ENCODE assay signal across 8 cellular contexts in genomic region chr22:38069372-38070249, GRCh38. TPM values are rescaled to one million over a fixed set of nuclear protein-coding genes. Genes with fewer than 3 reads are reported as not detected.
A peak's percentile ranks its signal among the peaks of the same experiment; 100 is the strongest.
DNase-seq lines count a peak whose midpoint lies in the region; ATAC-seq and TF ChIP-seq lines count a peak whose summit lies in the region.

No MANE protein-coding gene starts in this region.

- ATAC-seq in GM21381 (IDR thresholded peaks at IDR 0.05; ENCODE audit: unreplicated experiment) (no peak), HG03095 (IDR thresholded peaks at IDR 0.05; ENCODE audit: unreplicated experiment) (no peak)

- H2AK5ac ChIP-seq in trophoblast cell (ENCODE audit: low read length), result no peak overlapping the region

- H3K79me1 ChIP-seq in trophoblast cell (ENCODE audit: low read length), result no peaks in the 10 kb centered on the region

- no peak overlapping the region for H3K14ac ChIP-seq in trophoblast cell (ENCODE audit: low read length)

- H2AFZ ChIP-seq in OCI-LY3 (ENCODE audit: low read depth, low read length), result no peak overlapping the region
- H2AFZ ChIP-seq in trophoblast cell (ENCODE audit: insufficient read depth, low read length, poor library complexity), result no peak overlapping the region

- no peak overlapping the region for H3K4ac ChIP-seq in trophoblast cell (ENCODE audit: low read depth, low read length)

- no peak overlapping the region for H2BK120ac ChIP-seq in trophoblast cell (ENCODE audit: insufficient read depth, low read length, poor library complexity)

- H3K27ac ChIP-seq in OCI-LY3 (ENCODE audit: low read length) (no peak overlapping the region), trophoblast cell (ENCODE audit: low read depth, low read length) (no peak overlapping the region)

- no peak overlapping the region for H3K23ac ChIP-seq in trophoblast cell (ENCODE audit: low read length)

- no peaks in the 10 kb centered on the region for H4K20me1 ChIP-seq in OCI-LY3 (ENCODE audit: insufficient read depth, low read length)

- H3K79me2 ChIP-seq in OCI-LY3 (ENCODE audit: low read length), result no peaks in the 10 kb centered on the region
- no peaks in the 10 kb centered on the region for H3K79me2 ChIP-seq in trophoblast cell (ENCODE audit: control insufficient read depth, insufficient read depth, low read length, poor library complexity)

- no peaks in the 10 kb centered on the region for H3K9me3 ChIP-seq in OCI-LY3 (ENCODE audit: insufficient read depth, low read length)
- H3K9me3 ChIP-seq in trophoblast cell (ENCODE audit: insufficient read depth, low read depth, low read length), result no peaks in the 10 kb centered on the region

- H3K36me3 ChIP-seq in OCI-LY3 (replicated peaks; ENCODE audit: low read depth, low read length) (no peaks in the 10 kb centered on the region), trophoblast cell (ENCODE audit: control insufficient read depth in 1 of 2, insufficient read depth in 2 of 2, low read length in 2 of 2) (peaks cover 73 to 81% of the 10 kb centered on the region in 2 experiments)

- H3K27me3 ChIP-seq in OCI-LY3 (ENCODE audit: low read depth, low read length) (no peaks in the 10 kb centered on the region), trophoblast cell (ENCODE audit: insufficient read depth, low read length) (no peaks in the 10 kb centered on the region)

- no peak overlapping the region for H4K91ac ChIP-seq in trophoblast cell (ENCODE audit: low read depth, low read length)

- no peak overlapping the region for H3K4me3 ChIP-seq in OCI-LY3 (ENCODE audit: low read length)
- H3K4me3 ChIP-seq in fibroblast of mammary gland (ENCODE audit: control insufficient read depth, low read depth, low read length), result no peak overlapping the region
- peak overlapping the region; percentile 10 for H3K4me3 ChIP-seq in trophoblast cell (ENCODE audit: low read depth, low read length)

- H4K12ac ChIP-seq in trophoblast cell (ENCODE audit: low read depth, low read length), result no peak overlapping the region

- H2BK12ac ChIP-seq in trophoblast cell (ENCODE audit: low read length), result no peak overlapping the region

- no CpG with 5 or more reads among the region's 21 CpGs for WGBS in trophoblast cell (ENCODE audit: extremely low coverage, insufficient coverage, insufficient read length)

- H3K4me2 ChIP-seq in OCI-LY3 (ENCODE audit: low read length), result peak overlapping the region; percentile 23; the same call in 1 of the 2 replicates
- H3K4me2 ChIP-seq in trophoblast cell (ENCODE audit: low read length), result no peak overlapping the region

- H2BK5ac ChIP-seq in trophoblast cell (ENCODE audit: low read depth, low read length, poor library complexity), result no peak overlapping the region

- TF ChIP-seq CTCF in OCI-LY3 (IDR thresholded peaks at IDR 0.05; ENCODE audit: low read depth, low read length), result peak; percentile 73
- TF ChIP-seq CTCF in fibroblast of mammary gland (conservative IDR thresholded peaks at IDR 0.05; ENCODE audit: control insufficient read depth, insufficient read depth, low read depth, low read length), result peak; percentile 44

- H3K18ac ChIP-seq in trophoblast cell (ENCODE audit: low read length), result no peak overlapping the region

- H3K4me1 ChIP-seq in OCI-LY3 (ENCODE audit: low read length) (no peaks in the 10 kb centered on the region), trophoblast cell (ENCODE audit: control insufficient read depth in 1 of 2, insufficient read depth in 2 of 2, low read length in 2 of 2) (no peaks in the 10 kb centered on the region)

- no peak overlapping the region for H3K9ac ChIP-seq in OCI-LY3 (ENCODE audit: low read length)
- H3K9ac ChIP-seq in trophoblast cell (ENCODE audit: low read length), result no peak overlapping the region

- DNase-seq in DMS 273 treated with DMSO at 0.1 percent for 48 hours (lab: John Stamatoyannopoulos, UW), result peak; percentile 23
- DNase-seq in fibroblast of mammary gland (ENCODE audit: low read depth), result peak; percentile 26
- DNase-seq in trophoblast cell, result no peak
- DNase-seq in GM19238 (ENCODE audit: insufficient read length, low spot score), result no peak
- DNase-seq in DMS53 (lab: John Stamatoyannopoulos, UW), result no peak

- no peak overlapping the region for H4K8ac ChIP-seq in trophoblast cell (ENCODE audit: low read depth, low read length)

RNA-seq across cellular contexts. Expression of gene PICK1, which starts 12.4 kb away (rescaled TPM):
- polyA plus RNA-seq in trophoblast cell (2013), result 13.7 TPM in 2 replicates

RNA-seq across cellular contexts. Expression of gene SLC16A8, which starts 14.4 kb away (rescaled TPM):
- 0.22 TPM in 1 of 2 replicates, not detected in the other for polyA plus RNA-seq in trophoblast cell (2013)

RNA-seq across cellular contexts. Expression of gene BAIAP2L2, which starts 40.9 kb away (rescaled TPM):
- 0.27 and 0.35 TPM in 2 replicates for polyA plus RNA-seq in trophoblast cell (2013)

Comparison
In these comparisons a context has a peak if more than half of its experiments do, and no peak if none do; other contexts are left out.
1. DNase-seq: peak in DMS 273 treated with DMSO at 0.1 percent for 48 hours (single experiment) and fibroblast of mammary gland (single experiment); none in trophoblast cell (0 of 2), GM19238 (single experiment) and DMS53 (single experiment).